6 cellular contexts compared by ENCODE assay signal in genomic region chr9:72521416-72521815, GRCh38. TPM values are rescaled to one million over a fixed set of nuclear protein-coding genes. Genes with fewer than 3 reads are reported as not detected.
"Had no signal": no experiment of that assay in that cellular context is flagged by ENCODE, and none has a peak within 500 bp of the region (broad histone marks: within the 10 kb centered on the region; RNA-seq: fewer than 3 reads in every experiment).

Gene TMC1, plus strand, starts transcription at chr9:72521608. Its CDS starts 127,041 bp downstream, at chr9:72648649.

RNA-seq across cellular contexts. Expression of gene TMC1, which starts in this region (rescaled TPM):
- total RNA-seq: NCI-H460, OCI-LY7, Peyer's patch, Right ventricle myocardium inferior, RPMI7951, SJCRH30 had no signal
